ENCODE assay signal across 1 cellular context in genomic region chr3:149538371-149538770, GRCh38.
TF ChIP-seq lines count a peak whose summit lies in the region.

No MANE protein-coding gene starts in this region.

TF ChIP-seq in A549, 52 proteins besides CTCF, POLR2A, EP300 and RAD21 (continued from another document):
- no peak for TF ChIP-seq E2F6 (IDR thresholded peaks at IDR 0.05; ENCODE audit: borderline replicate concordance, low read depth)
- TF ChIP-seq MAFK (IDR thresholded peaks at IDR 0.05; ENCODE audit: partially characterized antibody), result no peak
- TF ChIP-seq POLR2AphosphoS2 (conservative IDR thresholded peaks at IDR 0.05; ENCODE audit: low read length), result no peak
- TF ChIP-seq PHF8 (IDR thresholded peaks at IDR 0.05; ENCODE audit: borderline replicate concordance, low read depth), result no peak
- no peak for TF ChIP-seq CEBPB (IDR thresholded peaks at IDR 0.05)
- TF ChIP-seq ESRRA (IDR thresholded peaks at IDR 0.05; ENCODE audit: borderline replicate concordance, low read length), result no peak
- no peak for TF ChIP-seq CHD2 (IDR thresholded peaks at IDR 0.05; ENCODE audit: low read length, partially characterized antibody)
